Comparison of ENCODE assay signal across 20 cellular contexts in genomic region chr6:102415891-102416290, GRCh38.
A peak's percentile ranks its signal among the peaks of the same experiment; 100 is the strongest.
DNase-seq lines count a peak whose midpoint lies in the region; ATAC-seq, FAIRE-seq and TF ChIP-seq lines count a peak whose summit lies in the region.
"Had no signal": no experiment of that assay in that cellular context is flagged by ENCODE, and none has a peak within 500 bp of the region (broad histone marks: within the 10 kb centered on the region; RNA-seq: fewer than 3 reads in every experiment).

No MANE protein-coding gene starts in this region.

- H3K27ac ChIP-seq in pancreas (no peak overlapping the region), brain microvascular endothelial cell (no peak overlapping the region), GM23248 (no peak overlapping the region)
- H3K27ac ChIP-seq: 22Rv1; BLaER1 treated with 17β-estradiol and CSF1 and Interleukin-3, amounts not matched to agents 10 nM and 100 nM; C4-2B had no signal

- H2AFZ ChIP-seq in GM23248: no peak overlapping the region

- TF ChIP-seq CTCF in pancreas (IDR thresholded peaks at IDR 0.05): no peak
- no peak for TF ChIP-seq CTCF in brain microvascular endothelial cell (IDR thresholded peaks at IDR 0.05; ENCODE audit: low read depth, low read length, missing control alignments)

- FAIRE-seq in A204.1 (lab: Jason Lieb, UNC): peak; percentile 41
- peak; percentile 15 for FAIRE-seq in frontal cortex (lab: Jason Lieb, UNC)
- FAIRE-seq in pancreas (lab: Jason Lieb, UNC): peak; percentile 13
- FAIRE-seq: D721Med, G401.6, GM12891, GM19239 had no signal

- ATAC-seq in pancreas: no peak
- ATAC-seq: CD8-positive, alpha-beta T cell had no signal

- H3K9ac ChIP-seq in GM23248: no peak overlapping the region
- H3K9ac ChIP-seq: BLaER1 treated with 17β-estradiol and CSF1 and Interleukin-3, amounts not matched to agents 10 nM and 100 nM had no signal

- H3K9me3 ChIP-seq in pancreas (no peaks in the 10 kb centered on the region), GM23248 (ENCODE audit: low read depth) (peaks cover 6% of the 10 kb centered on the region)
- H3K9me3 ChIP-seq: Caco-2 had no signal

- no peaks in the 10 kb centered on the region for H3F3A ChIP-seq in GM23248 (ENCODE audit: insufficient read depth)

- in situ Hi-C loops in brain microvascular endothelial cell (cut with HindIII; ENCODE audit: low pct_ligation_motif_present, low sequenced_read_pairs) (no loop called here), GM23248 (cut with MboI) (no loop called here)

- no peaks in the 10 kb centered on the region for H3K9me2 ChIP-seq in GM23248 (ENCODE audit: insufficient read depth)

- DNase-seq in frontal cortex (ENCODE audit: low spot score in 2 of 2) (no peak), pancreas (no peak), brain microvascular endothelial cell (no peak), GM23248 (no peak)
- DNase-seq: ACHN; AML-193; Caco-2; Calu3; CD4-positive, alpha-beta T cell; CD8-positive, alpha-beta T cell; DMS79 treated with DMSO at 0.1 percent for 48 hours; GF-D8 had no signal

- no peaks in the 10 kb centered on the region for H3K79me2 ChIP-seq in GM23248 (ENCODE audit: insufficient read depth)

- H3K27me3 ChIP-seq in pancreas: no peaks in the 10 kb centered on the region
- no peaks in the 10 kb centered on the region for H3K27me3 ChIP-seq in brain microvascular endothelial cell (replicated peaks)
- H3K27me3 ChIP-seq in GM23248 (replicated peaks; ENCODE audit: insufficient read depth): no peaks in the 10 kb centered on the region
- H3K27me3 ChIP-seq: BLaER1 treated with 17β-estradiol and CSF1 and Interleukin-3, amounts not matched to agents 10 nM and 100 nM had no signal

- H3K4me3 ChIP-seq in pancreas (no peak overlapping the region), brain microvascular endothelial cell (ENCODE audit: low read depth, low read length) (no peak overlapping the region), GM23248 (no peak overlapping the region)
- H3K4me3 ChIP-seq: BLaER1 treated with 17β-estradiol and CSF1 and Interleukin-3, amounts not matched to agents 10 nM and 100 nM had no signal

- no peak overlapping the region for H3K4me2 ChIP-seq in GM23248 (ENCODE audit: unreplicated experiment)
- H3K4me2 ChIP-seq: BLaER1 treated with 17β-estradiol and CSF1 and Interleukin-3, amounts not matched to agents 10 nM and 100 nM had no signal

- no peaks in the 10 kb centered on the region for H3K4me1 ChIP-seq in pancreas
- no peaks in the 10 kb centered on the region for H3K4me1 ChIP-seq in GM23248 (ENCODE audit: insufficient read depth)
- H3K4me1 ChIP-seq: Caco-2 had no signal

- H4K20me1 ChIP-seq in GM23248 (ENCODE audit: insufficient read depth): no peaks in the 10 kb centered on the region
- H4K20me1 ChIP-seq: BLaER1 treated with 17β-estradiol and CSF1 and Interleukin-3, amounts not matched to agents 10 nM and 100 nM had no signal

- intact Hi-C loops in pancreas (cut with DNase I): no loop called here

- H3K36me3 ChIP-seq in pancreas (no peaks in the 10 kb centered on the region), brain microvascular endothelial cell (replicated peaks) (no peaks in the 10 kb centered on the region), GM23248 (ENCODE audit: low read depth) (no peaks in the 10 kb centered on the region)
- H3K36me3 ChIP-seq: BLaER1 treated with 17β-estradiol and CSF1 and Interleukin-3, amounts not matched to agents 10 nM and 100 nM had no signal

- 65 to 68% methylated on average over 1 of the region's 1 CpG for WGBS in pancreas, 2 donors
- 4 to 9% methylated on average over 1 of the region's 1 CpG for WGBS in GM23248 (ENCODE audit: low coverage in 1 of 2, low lambda C conversion rate in 2 of 2, missing lambda C conversion rate in 2 of 2), 2 experiments
